ENCODE assay signal across 27 cellular contexts in the genomic region with DNA sequence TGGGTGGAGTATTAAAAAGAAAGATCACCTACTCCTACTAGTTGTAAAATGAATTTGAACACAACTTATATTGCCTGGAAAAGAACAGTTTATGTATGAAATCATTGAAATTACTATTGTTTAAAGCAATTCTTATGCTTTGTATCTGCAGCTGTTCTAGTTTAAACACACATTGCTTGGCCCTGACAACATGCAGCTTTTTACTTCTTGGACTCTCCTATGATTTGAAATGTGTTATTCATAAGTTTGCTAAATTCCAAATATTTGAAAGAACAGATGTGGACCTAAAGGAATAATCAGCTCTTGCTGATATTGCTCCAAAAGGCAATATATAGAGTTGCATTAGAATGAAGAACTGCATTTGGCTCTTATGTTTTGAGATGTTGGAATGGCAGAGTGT.
"Had no signal": no experiment of that assay in that cellular context is flagged by ENCODE, and none has a peak within 500 bp of the region (broad histone marks: within the 10 kb centered on the region; RNA-seq: fewer than 3 reads in every experiment).

No MANE protein-coding gene starts in this region.

- DNase-seq: hypothalamus; immature natural killer cell; kidney; left colon; left lung; lower lobe of right lung; mammary epithelial cell; mesendoderm; naive B cell; natural killer cell; ovary; right lobe of liver; stimulated activated CD4-positive, alpha-beta T cell treated with anti-CD3 and anti-CD28 coated beads, Interleukin-1b, Interleukin-23, amount 100 ng/mL, for 48 hours; stimulated activated CD4-positive, alpha-beta T cell treated with anti-CD3 and anti-CD28 coated beads, Interleukin-2, amount 100 ng/mL, for 48 hours; stimulated activated CD4-positive, alpha-beta T cell treated with anti-CD3 and anti-CD28 coated beads, Interleukin-4, amount 100 ng/mL, for 4 hours; stimulated activated CD8-positive, alpha-beta memory T cell treated with anti-CD3 and anti-CD28 coated beads, Interleukin-4, amount 100 ng/mL, for 48 hours; stimulated activated naive CD4-positive, alpha-beta T cell treated with Interleukin-2 at 50 U/mL for 16 hours; stimulated activated naive CD8-positive, alpha-beta T cell treated with anti-CD3 and anti-CD28 coated beads, Interleukin-15, amount 100 ng/mL, for 72 hours; substantia nigra; uterus had no signal

- H3K36me3 Mint-ChIP-seq: mesothelial cell of epicardium; naive B cell; natural killer cell; stimulated activated memory B cell treated with anti-CD40 and anti-IgM and Interleukin-4, amounts not matched to agents 10 μg/mL and 1 μg/mL and 100 μg/mL, for 72 hours; type B pancreatic cell had no signal

- H3K27me3 Mint-ChIP-seq: naive B cell; progenitor cell of endocrine pancreas; stimulated activated memory B cell treated with anti-CD40 and anti-IgM and Interleukin-4, amounts not matched to agents 10 μg/mL and 1 μg/mL and 100 μg/mL, for 72 hours; stimulated activated naive CD8-positive, alpha-beta T cell treated with anti-CD3 and anti-CD28 coated beads, Interleukin-15, amount 100 ng/mL, for 72 hours; type B pancreatic cell had no signal

- ATAC-seq: left colon; left lung; lower lobe of right lung; natural killer cell; right lobe of liver; stimulated activated memory B cell treated with anti-CD40 and anti-IgM and Interleukin-4, amounts not matched to agents 10 μg/mL and 1 μg/mL and 100 μg/mL, for 72 hours; stimulated activated naive CD8-positive, alpha-beta T cell treated with anti-CD3 and anti-CD28 coated beads, Interleukin-15, amount 100 ng/mL, for 72 hours had no signal

- H3K4me3 ChIP-seq: left lung, lower lobe of right lung, ovary, right atrium auricular region, right lobe of liver, smooth muscle cell, tibial nerve, uterus had no signal

- H3K27me3 ChIP-seq: left lung, ovary, right atrium auricular region, right lobe of liver, tibial nerve, uterus had no signal

- H3K4me3 Mint-ChIP-seq: immature natural killer cell; mesothelial cell of epicardium; naive B cell; natural killer cell; stimulated activated memory B cell treated with anti-CD40 and anti-IgM and Interleukin-4, amounts not matched to agents 10 μg/mL and 1 μg/mL and 100 μg/mL, for 72 hours; stimulated activated naive CD8-positive, alpha-beta T cell treated with anti-CD3 and anti-CD28 coated beads, Interleukin-15, amount 100 ng/mL, for 72 hours; type B pancreatic cell had no signal

- H3K27ac ChIP-seq: left lung, lower lobe of right lung, ovary, right lobe of liver, tibial nerve, uterus had no signal

- H3K9me3 Mint-ChIP-seq: immature natural killer cell; natural killer cell; stimulated activated memory B cell treated with anti-CD40 and anti-IgM and Interleukin-4, amounts not matched to agents 10 μg/mL and 1 μg/mL and 100 μg/mL, for 72 hours; stimulated activated naive CD8-positive, alpha-beta T cell treated with anti-CD3 and anti-CD28 coated beads, Interleukin-15, amount 100 ng/mL, for 72 hours had no signal

- H3K4me1 ChIP-seq: right lobe of liver had no signal

- H3K27ac Mint-ChIP-seq: immature natural killer cell; mesothelial cell of epicardium; naive B cell; natural killer cell; progenitor cell of endocrine pancreas; stimulated activated memory B cell treated with anti-CD40 and anti-IgM and Interleukin-4, amounts not matched to agents 10 μg/mL and 1 μg/mL and 100 μg/mL, for 72 hours; stimulated activated naive CD8-positive, alpha-beta T cell treated with anti-CD3 and anti-CD28 coated beads, Interleukin-15, amount 100 ng/mL, for 72 hours; type B pancreatic cell had no signal

- H3K4me1 Mint-ChIP-seq: immature natural killer cell, natural killer cell had no signal

- H3K4me2 ChIP-seq: smooth muscle cell had no signal

- H3K36me3 ChIP-seq: left lung, lower lobe of right lung, ovary, right atrium auricular region, right lobe of liver, tibial nerve, uterus had no signal

- H3K9me3 ChIP-seq: left lung, lower lobe of right lung, ovary, right atrium auricular region, right lobe of liver, tibial nerve, uterus had no signal
